Comparison of ENCODE assay signal across 10 cellular contexts in the genomic region with DNA sequence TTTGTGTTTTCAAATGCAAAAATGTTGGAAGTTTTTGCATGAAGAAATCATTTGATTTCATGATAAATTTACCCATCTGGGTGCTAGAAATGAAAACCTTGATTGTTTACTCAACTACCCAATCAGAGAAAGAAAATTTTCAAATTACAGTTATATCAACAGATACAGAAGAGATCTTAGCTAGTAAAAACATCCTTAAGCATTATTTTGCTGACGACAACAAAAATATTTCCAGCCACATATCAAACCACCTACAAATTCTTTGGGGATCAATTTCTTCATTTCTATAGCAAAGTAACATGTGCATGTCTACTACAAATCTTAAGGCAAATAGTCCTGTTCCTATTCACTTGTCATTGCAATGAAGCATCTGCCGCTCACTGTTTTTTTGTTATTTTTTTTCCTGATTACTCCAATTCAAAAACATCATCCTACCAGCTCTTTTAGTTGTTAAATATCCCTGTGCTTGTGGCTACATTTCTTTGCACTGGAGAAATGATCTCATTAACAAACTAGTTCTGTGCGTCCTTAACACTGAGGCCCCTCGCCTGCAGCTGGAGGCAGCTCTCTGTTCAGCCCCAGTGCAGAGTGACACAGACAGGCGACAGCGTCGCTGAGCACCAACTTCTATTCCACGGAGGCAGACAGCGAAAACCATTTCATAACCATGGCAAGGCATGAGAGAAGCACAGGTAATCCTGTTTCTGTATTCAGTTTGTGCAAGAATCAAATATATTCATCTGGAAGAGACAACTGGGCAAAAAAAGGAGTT.
DNase-seq lines count a peak whose midpoint lies in the region; ATAC-seq, FAIRE-seq and TF ChIP-seq lines count a peak whose summit lies in the region.
"Had no signal": no experiment of that assay in that cellular context is flagged by ENCODE, and none has a peak within 500 bp of the region (broad histone marks: within the 10 kb centered on the region; RNA-seq: fewer than 3 reads in every experiment).

No MANE protein-coding gene starts in this region.

- no peaks in the 10 kb centered on the region for H4K20me1 ChIP-seq in osteoblast (ENCODE audit: insufficient read depth, low read length)
- H4K20me1 ChIP-seq: BLaER1 had no signal

- H3K4me2 ChIP-seq in osteoblast (ENCODE audit: insufficient read depth, low read length): peak overlapping the region; percentile 34
- H3K4me2 ChIP-seq: BLaER1 had no signal

- peak overlapping the region; percentile 55 for H2AFZ ChIP-seq in osteoblast (ENCODE audit: low read length)

- intact Hi-C loops in right cardiac atrium (cut with DNase I): no loop called here

- DNase-seq in D341Med (ENCODE audit: low spot score): peak; percentile 13
- DNase-seq in right cardiac atrium: peak in 2 of 3 donors; percentile 32 to 46
- no peak for DNase-seq in osteoblast (ENCODE audit: insufficient read length, low spot score, missing footprints)
- DNase-seq in GM03348 (ENCODE audit: low spot score): no peak
- DNase-seq in NCI-H1694 (lab: John Stamatoyannopoulos, UW): no peak
- no peak for DNase-seq in GM19239 (ENCODE audit: insufficient read length, low spot score)
- no peak for DNase-seq in NCI-H1105 (lab: John Stamatoyannopoulos, UW)
- DNase-seq: endodermal cell had no signal

- TF ChIP-seq CTCF in osteoblast (IDR thresholded peaks at IDR 0.05; ENCODE audit: extremely low read depth, low read depth, low read length): no peak

- no peaks in the 10 kb centered on the region for H3K4me1 ChIP-seq in right cardiac atrium (ENCODE audit: control insufficient read depth, insufficient read depth, low read length)
- H3K4me1 ChIP-seq in osteoblast (ENCODE audit: insufficient read depth, low read length): peaks cover 39% of the 10 kb centered on the region
- H3K4me1 ChIP-seq: BLaER1 had no signal

- H3K27ac ChIP-seq in angular gyrus (ENCODE audit: low read depth, low read length) (peak overlapping the region; percentile 81), right cardiac atrium (ENCODE audit: low read length) (no peak overlapping the region), osteoblast (ENCODE audit: low read depth, low read length) (no peak overlapping the region)
- H3K27ac ChIP-seq: BLaER1 had no signal

- H3K4me3 ChIP-seq in right cardiac atrium (ENCODE audit: low read length): peak overlapping the region; percentile 7
- peak overlapping the region; percentile 24 for H3K4me3 ChIP-seq in osteoblast (ENCODE audit: insufficient read depth, low read length)
- H3K4me3 ChIP-seq: BLaER1 had no signal

- WGBS in right cardiac atrium: 31% methylated on average over 9 of the region's 9 CpGs

- no peak for FAIRE-seq in GM19239 (lab: Jason Lieb, UNC)

- H3K27me3 ChIP-seq in right cardiac atrium (ENCODE audit: control insufficient read depth, insufficient read depth) (no peaks in the 10 kb centered on the region), osteoblast (ENCODE audit: insufficient read depth, low read length) (no peaks in the 10 kb centered on the region)
- H3K27me3 ChIP-seq: BLaER1 had no signal

- no peaks in the 10 kb centered on the region for H3K79me2 ChIP-seq in osteoblast (ENCODE audit: insufficient read depth, low read length)

- H3K9me3 ChIP-seq in right cardiac atrium (ENCODE audit: control insufficient read depth, low read length) (no peaks in the 10 kb centered on the region), osteoblast (ENCODE audit: low read depth, low read length) (no peaks in the 10 kb centered on the region)
- H3K9me3 ChIP-seq: BLaER1 had no signal

- peak in 1 of 2 donors; percentile 51 for ATAC-seq in right cardiac atrium

- no peaks in the 10 kb centered on the region for H3K36me3 ChIP-seq in osteoblast (ENCODE audit: insufficient read depth, low read length)
- H3K36me3 ChIP-seq: BLaER1 had no signal

Comparison
In these comparisons a context has a peak if more than half of its experiments do, and no peak if none do; other contexts are left out.
1. DNase-seq: peak in D341Med (single experiment) and right cardiac atrium (2 of 3); none in osteoblast (single experiment), GM03348 (single experiment), NCI-H1694 (single experiment), GM19239 (single experiment) and NCI-H1105 (single experiment).